8 cellular contexts compared by ENCODE assay signal in genomic region chr11:2194877-2195755, GRCh38. TPM values are rescaled to one million over a fixed set of nuclear protein-coding genes. Genes with fewer than 3 reads are reported as not detected.
DNase-seq lines count a peak whose midpoint lies in the region; ATAC-seq and TF ChIP-seq lines count a peak whose summit lies in the region.

No MANE protein-coding gene starts in this region.

- peaks cover 0 to 15% (median 12%) of the 10 kb centered on the region in 11 experiments; a peak in 14 of 22 replicates for H3K27me3 ChIP-seq in BLaER1 treated with 17β-estradiol and CSF1 and Interleukin-3, amounts not matched to agents 10 nM and 100 nM
- H3K27me3 ChIP-seq in HAP-1 (ENCODE audit: low read depth) (no peaks in the 10 kb centered on the region), lung (ENCODE audit: control insufficient read depth, insufficient read depth) (no peaks in the 10 kb centered on the region), tibial artery (peaks cover 0 to 58% of the 10 kb centered on the region in 2 donors)

- H3K9ac ChIP-seq in BLaER1 treated with 17β-estradiol and CSF1 and Interleukin-3, amounts not matched to agents 10 nM and 100 nM, result no peak overlapping the region

- H3K27me3 Mint-ChIP-seq in brain, result peaks cover 10% of the 10 kb centered on the region
- H3K27me3 Mint-ChIP-seq in stimulated activated memory B cell treated with anti-CD40 and anti-IgM and Interleukin-4, amounts not matched to agents 10 μg/mL and 1 μg/mL and 100 μg/mL, for 72 hours, result peaks cover 49% of the 10 kb centered on the region

- H3K9me3 Mint-ChIP-seq in brain, result peaks cover 0 to 9% (median 0%) of the 10 kb centered on the region in 5 experiments
- H3K9me3 Mint-ChIP-seq in stimulated activated memory B cell treated with anti-CD40 and anti-IgM and Interleukin-4, amounts not matched to agents 10 μg/mL and 1 μg/mL and 100 μg/mL, for 72 hours, result no peaks in the 10 kb centered on the region

- intact Hi-C loops in tibial artery (cut with DNase I; ENCODE audit: low total_unique reads), result loop anchor here (2.0 kb wide), 1 partner anchor 226 kb away; no protein-coding TSS in a partner anchor

- peak overlapping the region in 2 of 5 experiments; percentile 56 to 68 for H3K27ac Mint-ChIP-seq in brain
- no peak overlapping the region for H3K27ac Mint-ChIP-seq in stimulated activated memory B cell treated with anti-CD40 and anti-IgM and Interleukin-4, amounts not matched to agents 10 μg/mL and 1 μg/mL and 100 μg/mL, for 72 hours

- peak overlapping the region in 6 of 11 experiments; percentile 8 to 53 (median 26); a peak in 8 of 22 replicates for H3K4me2 ChIP-seq in BLaER1 treated with 17β-estradiol and CSF1 and Interleukin-3, amounts not matched to agents 10 nM and 100 nM

- H3K4me3 Mint-ChIP-seq in brain, result no peak overlapping the region
- no peak overlapping the region for H3K4me3 Mint-ChIP-seq in stimulated activated memory B cell treated with anti-CD40 and anti-IgM and Interleukin-4, amounts not matched to agents 10 μg/mL and 1 μg/mL and 100 μg/mL, for 72 hours

- TF ChIP-seq CTCF in brain (conservative IDR thresholded peaks at IDR 0.05), result peak; percentile 70 to 93
- TF ChIP-seq CTCF in lung (IDR thresholded peaks at IDR 0.05; ENCODE audit: control extremely low read depth, extremely low read depth), result peak; percentile 16
- TF ChIP-seq CTCF in tibial artery (IDR thresholded peaks at IDR 0.05), result peak; percentile 53 to 68

- H3K36me3 Mint-ChIP-seq in brain, result no peaks in the 10 kb centered on the region
- no peaks in the 10 kb centered on the region for H3K36me3 Mint-ChIP-seq in stimulated activated memory B cell treated with anti-CD40 and anti-IgM and Interleukin-4, amounts not matched to agents 10 μg/mL and 1 μg/mL and 100 μg/mL, for 72 hours

- 50 to 55% methylated on average over 24 of the region's 24 CpGs for WGBS in lung, 2 donors

- peaks cover 42 to 61% (median 54%) of the 10 kb centered on the region in 10 experiments for H3K4me1 ChIP-seq in BLaER1 treated with 17β-estradiol and CSF1 and Interleukin-3, amounts not matched to agents 10 nM and 100 nM
- H3K4me1 ChIP-seq in HAP-1 (no peaks in the 10 kb centered on the region), lung (ENCODE audit: control insufficient read depth in 2 of 2, insufficient read depth in 2 of 2, low read length in 2 of 2) (no peaks in the 10 kb centered on the region), tibial artery (no peaks in the 10 kb centered on the region)

- no peak overlapping the region for H3K27ac ChIP-seq in BLaER1 treated with 17β-estradiol and CSF1 and Interleukin-3, amounts not matched to agents 10 nM and 100 nM
- no peak overlapping the region for H3K27ac ChIP-seq in lung (ENCODE audit: low read depth in 1 of 2, low read length in 1 of 2)
- H3K27ac ChIP-seq in tibial artery, result no peak overlapping the region

- DNase-seq in HAP-1 (ENCODE audit: low spot score in 2 of 2) (peak; percentile 5 to 79), T-helper 9 cell (peak; percentile 46), lung (ENCODE audit: low spot score) (no peak), tibial artery (no peak)

- in situ Hi-C loops in HAP-1 (cut with MboI; ENCODE audit: low sequenced_read_pairs), result loop anchor here (25.0 kb wide), 1 partner anchor 692 kb away; the partner anchor contains the start of gene CDKN1C

- peaks cover 0 to 9% (median 0%) of the 10 kb centered on the region in 11 experiments; a peak in 3 of 22 replicates for H4K20me1 ChIP-seq in BLaER1 treated with 17β-estradiol and CSF1 and Interleukin-3, amounts not matched to agents 10 nM and 100 nM

- no peak overlapping the region for H3K4me3 ChIP-seq in BLaER1 treated with 17β-estradiol and CSF1 and Interleukin-3, amounts not matched to agents 10 nM and 100 nM
- H3K4me3 ChIP-seq in HAP-1 (no peak overlapping the region), lung (no peak overlapping the region), tibial artery (no peak overlapping the region)

- H3K36me3 ChIP-seq in BLaER1 treated with 17β-estradiol and CSF1 and Interleukin-3, amounts not matched to agents 10 nM and 100 nM, result no peaks in the 10 kb centered on the region
- H3K36me3 ChIP-seq in HAP-1 (replicated peaks) (no peaks in the 10 kb centered on the region), lung (ENCODE audit: control insufficient read depth in 2 of 2, insufficient read depth in 2 of 2, low read length in 2 of 2) (no peaks in the 10 kb centered on the region), tibial artery (no peaks in the 10 kb centered on the region)

- H3K9me3 ChIP-seq in BLaER1 treated with 17β-estradiol and CSF1 and Interleukin-3, amounts not matched to agents 10 nM and 100 nM (replicated peaks in 1 of 11), result no peaks in the 10 kb centered on the region
- H3K9me3 ChIP-seq in HAP-1 (no peaks in the 10 kb centered on the region), lung (ENCODE audit: control insufficient read depth in 2 of 2, insufficient read depth in 1 of 2, low read length in 1 of 2) (no peaks in the 10 kb centered on the region), tibial artery (no peaks in the 10 kb centered on the region)

- peaks cover 21% of the 10 kb centered on the region for H3K4me1 Mint-ChIP-seq in brain
- peaks cover 18% of the 10 kb centered on the region for H3K4me1 Mint-ChIP-seq in stimulated activated memory B cell treated with anti-CD40 and anti-IgM and Interleukin-4, amounts not matched to agents 10 μg/mL and 1 μg/mL and 100 μg/mL, for 72 hours

- ATAC-seq in lung (ENCODE audit: insufficient read depth, low FRiP score) (no peak), GM21619 (IDR thresholded peaks at IDR 0.05; ENCODE audit: unreplicated experiment) (no peak)
- no peak for ATAC-seq in stimulated activated memory B cell treated with anti-CD40 and anti-IgM and Interleukin-4, amounts not matched to agents 10 μg/mL and 1 μg/mL and 100 μg/mL, for 72 hours

RNA-seq across cellular contexts. Expression of gene TH, which starts 23.5 kb away (rescaled TPM):
- polyA plus RNA-seq in brain (ENCODE audit: insufficient read depth, low read depth, low replicate concordance) (3.5 TPM), lung (under 1 TPM in 1 of 2 donors, not detected in 1; 0.14 TPM)
- total RNA-seq in lung, result under 1 TPM in 1 of 2 donors, not detected in 1; 0.31 TPM

RNA-seq across cellular contexts. Expression of gene INS, which starts 34.1 kb away (rescaled TPM):
- polyA plus RNA-seq in brain (ENCODE audit: insufficient read depth, low read depth, low replicate concordance) (not detected), lung (1 to 10 TPM; 1.2 to 3.3 TPM)
- total RNA-seq in lung, result not detected

RNA-seq across cellular contexts. Expression of gene IGF2, which starts 55.9 kb away (rescaled TPM):
- polyA plus RNA-seq in brain (ENCODE audit: insufficient read depth, low read depth, low replicate concordance) (11.4 TPM), lung (1 to 10 TPM; 2.9 to 7.8 TPM)
- total RNA-seq in lung, result 10 to 100 TPM; 23.5 to 87.7 TPM

Comparison
In these comparisons a context has a peak if more than half of its experiments do, and no peak if none do; other contexts are left out.
1. DNase-seq: peak in HAP-1 (2 of 2) and T-helper 9 cell (single experiment); none in lung (single experiment) and tibial artery (0 of 2).
2. CTCF ChIP-seq: peak in every context shown above with its lines; median percentile 82 in brain; 60 in tibial artery; 16 in lung.